ENCODE assay signal across 18 cellular contexts in genomic region chr18:36449451-36449850, GRCh38.
"Had no signal": no experiment of that assay in that cellular context is flagged by ENCODE, and none has a peak within 500 bp of the region (broad histone marks: within the 10 kb centered on the region; RNA-seq: fewer than 3 reads in every experiment).

No MANE protein-coding gene starts in this region.

- H3K27ac ChIP-seq: colonic mucosa, esophagus squamous epithelium, lower lobe of right lung, transverse colon, vagina had no signal

- H3K27ac Mint-ChIP-seq: activated naive CD8-positive, alpha-beta T cell treated with anti-CD3 and anti-CD28 coated beads, Interleukin-2, amount 50 U/mL, for 24 hours; activated T-helper 1 cell treated with anti-CD3 and anti-CD28 coated beads, Interleukin-12 subunit alpha, Interleukin-12 subunit beta, Interleukin-2, Interleukin-4 antibody, amounts not matched to agents 30 ng/mL and 10 ng/mL and 1 ng/mL, durations not matched to agents 14 hours and 24 hours and 36 hours; immature natural killer cell; stimulated activated naive B cell treated with anti-CD40 and anti-IgM and Interleukin-4, amounts not matched to agents 10 μg/mL and 1 μg/mL and 100 μg/mL, for 72 hours had no signal

- H3K27me3 ChIP-seq: colonic mucosa, esophagus squamous epithelium, transverse colon, vagina had no signal

- H3K4me1 ChIP-seq: colonic mucosa, lower lobe of right lung, transverse colon, vagina had no signal

- DNase-seq: activated CD4-positive, alpha-beta T cell treated with anti-CD3 and anti-CD28 coated beads for 4 hours; activated CD8-positive, alpha-beta memory T cell treated with anti-CD3 and anti-CD28 coated beads for 24 hours; activated naive CD4-positive, alpha-beta T cell; activated naive CD8-positive, alpha-beta T cell treated with anti-CD3 and anti-CD28 coated beads, Interleukin-2, amount 50 U/mL, for 24 hours; caudate nucleus; colonic mucosa; effector CD4-positive, alpha-beta T cell; esophagus squamous epithelium; foreskin fibroblast; hypothalamus; immature natural killer cell; lower lobe of right lung; midbrain; stimulated activated naive B cell treated with anti-CD40 and anti-IgM and Interleukin-4, amounts not matched to agents 10 μg/mL and 1 μg/mL and 100 μg/mL, for 72 hours; T-helper 2 cell; transverse colon had no signal

- H3K4me3 ChIP-seq: colonic mucosa, esophagus squamous epithelium, lower lobe of right lung, transverse colon, vagina had no signal

- H3K4me1 Mint-ChIP-seq: activated naive CD8-positive, alpha-beta T cell treated with anti-CD3 and anti-CD28 coated beads, Interleukin-2, amount 50 U/mL, for 24 hours; immature natural killer cell; stimulated activated naive B cell treated with anti-CD40 and anti-IgM and Interleukin-4, amounts not matched to agents 10 μg/mL and 1 μg/mL and 100 μg/mL, for 72 hours had no signal

- H3K4me3 Mint-ChIP-seq: activated naive CD8-positive, alpha-beta T cell treated with anti-CD3 and anti-CD28 coated beads, Interleukin-2, amount 50 U/mL, for 24 hours; activated T-helper 1 cell treated with anti-CD3 and anti-CD28 coated beads, Interleukin-12 subunit alpha, Interleukin-12 subunit beta, Interleukin-2, Interleukin-4 antibody, amounts not matched to agents 30 ng/mL and 10 ng/mL and 1 ng/mL, durations not matched to agents 14 hours and 24 hours and 36 hours; immature natural killer cell; stimulated activated naive B cell treated with anti-CD40 and anti-IgM and Interleukin-4, amounts not matched to agents 10 μg/mL and 1 μg/mL and 100 μg/mL, for 72 hours had no signal

- H3K9me3 Mint-ChIP-seq: activated naive CD8-positive, alpha-beta T cell treated with anti-CD3 and anti-CD28 coated beads, Interleukin-2, amount 50 U/mL, for 24 hours; activated T-helper 1 cell treated with anti-CD3 and anti-CD28 coated beads, Interleukin-12 subunit alpha, Interleukin-12 subunit beta, Interleukin-2, Interleukin-4 antibody, amounts not matched to agents 30 ng/mL and 10 ng/mL and 1 ng/mL, durations not matched to agents 14 hours and 24 hours and 36 hours had no signal

- H3K9me3 ChIP-seq: colonic mucosa, esophagus squamous epithelium, lower lobe of right lung, transverse colon, vagina had no signal

- H3K36me3 ChIP-seq: colonic mucosa, esophagus squamous epithelium, lower lobe of right lung, transverse colon, vagina had no signal

- H3K36me3 Mint-ChIP-seq: immature natural killer cell; stimulated activated naive B cell treated with anti-CD40 and anti-IgM and Interleukin-4, amounts not matched to agents 10 μg/mL and 1 μg/mL and 100 μg/mL, for 72 hours had no signal
